ENCODE assay signal across 8 cellular contexts in the genomic region with DNA sequence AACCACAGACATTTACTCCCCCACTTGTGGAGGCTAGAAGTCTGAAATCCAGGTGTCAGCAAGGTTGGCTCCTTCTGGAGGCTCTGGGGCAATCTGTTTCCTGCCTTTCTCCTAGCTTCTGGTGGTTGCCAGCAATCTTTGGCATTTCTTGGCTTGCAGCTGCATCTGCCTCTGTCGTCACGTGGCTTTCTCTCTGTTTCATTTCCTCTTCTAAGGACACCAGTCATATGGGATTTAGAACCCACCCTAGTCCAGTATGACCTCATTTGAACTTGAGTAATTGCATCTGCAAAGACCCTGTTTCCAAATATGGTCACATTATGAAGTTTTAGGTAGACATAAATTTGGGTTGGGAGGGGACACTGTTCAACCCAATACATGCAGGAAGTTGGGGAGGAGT. TPM values are rescaled to one million over a fixed set of nuclear protein-coding genes. Genes with fewer than 3 reads are reported as not detected.
DNase-seq lines count a peak whose midpoint lies in the region; ATAC-seq, FAIRE-seq and TF ChIP-seq lines count a peak whose summit lies in the region.

No MANE protein-coding gene starts in this region.

- FAIRE-seq in GM12891 (lab: Jason Lieb, UNC) = peak; percentile 85

- no peaks in the 10 kb centered on the region for H3K9me3 Mint-ChIP-seq in chondrocyte (ENCODE audit: low read depth)

- H3K4me3 Mint-ChIP-seq in chondrocyte (ENCODE audit: unreplicated experiment) = no peak overlapping the region

- no peak overlapping the region for H3K4me3 ChIP-seq in KMS-11 (IDR thresholded peaks at IDR 0.05; ENCODE audit: insufficient read depth, low read depth, low read length)

- no peaks in the 10 kb centered on the region for H3K36me3 Mint-ChIP-seq in chondrocyte (ENCODE audit: low read depth)

- H3K4me1 Mint-ChIP-seq in chondrocyte (ENCODE audit: low read depth) = peaks cover 53% of the 10 kb centered on the region

- H3K79me2 ChIP-seq in KMS-11 (ENCODE audit: insufficient read depth, low read depth) = no peaks in the 10 kb centered on the region

- peak overlapping the region; percentile 11; the same call in 1 of the 2 replicates for H3K9ac ChIP-seq in KMS-11

- peak overlapping the region; percentile 65 for H3K4me2 ChIP-seq in KMS-11

- no peaks in the 10 kb centered on the region for H4K20me1 ChIP-seq in KMS-11 (ENCODE audit: insufficient read depth)

- TF ChIP-seq POLR2A in GM12891 (IDR thresholded peaks at IDR 0.05; ENCODE audit: low read depth, low read length) = no peak

- H3K36me3 ChIP-seq in KMS-11 (ENCODE audit: insufficient read depth) = no peaks in the 10 kb centered on the region

- no peaks in the 10 kb centered on the region for H3K27me3 Mint-ChIP-seq in chondrocyte (ENCODE audit: low read depth)

- peak overlapping the region; percentile 38; the same call in 1 of the 2 replicates for H2AFZ ChIP-seq in KMS-11 (ENCODE audit: low read depth)

- no peak for DNase-seq in GM12891 (ENCODE audit: insufficient read length, low spot score)
- DNase-seq in chondrocyte (ENCODE audit: low spot score) = no peak
- DNase-seq in myocyte (ENCODE audit: low read depth) = peak; percentile 58
- DNase-seq in GM19238 (ENCODE audit: insufficient read length, low spot score) = no peak
- no peak for DNase-seq in NCI-H1092 (lab: John Stamatoyannopoulos, UW)

- H3K27me3 ChIP-seq in KMS-11 (ENCODE audit: insufficient read depth, low read depth) = peaks cover under 1% of the 10 kb centered on the region; the same call in 1 of the 2 replicates

- H3K27ac Mint-ChIP-seq in chondrocyte (ENCODE audit: unreplicated experiment) = peak overlapping the region; percentile 97

- TF ChIP-seq CTCF in KMS-11 (conservative IDR thresholded peaks at IDR 0.05; ENCODE audit: low read depth, low read length) (no peak), chondrocyte (IDR thresholded peaks at IDR 0.05) (no peak)

- no peak for ATAC-seq in HG02884 (IDR thresholded peaks at IDR 0.05; ENCODE audit: unreplicated experiment)
- no peak for ATAC-seq in HG02970 (IDR thresholded peaks at IDR 0.05; ENCODE audit: low FRiP score, unreplicated experiment)

- peaks cover 85% of the 10 kb centered on the region for H3K4me1 ChIP-seq in KMS-11 (ENCODE audit: low read depth, poor library complexity, severe bottlenecking)

- H3K27ac ChIP-seq in KMS-11 = peak overlapping the region; percentile 73

TF ChIP-seq in GM12891, 5 proteins besides CTCF, POLR2A, EP300 and RAD21:
- no peak for TF ChIP-seq TAF1 (IDR thresholded peaks at IDR 0.05; ENCODE audit: low read depth, low read length)
- peak; percentile 98 for TF ChIP-seq SPI1 (IDR thresholded peaks at IDR 0.05; ENCODE audit: low read depth, low read length)
- TF ChIP-seq PAX5 (IDR thresholded peaks at IDR 0.05; ENCODE audit: insufficient read depth, low read length, severe bottlenecking) = no peak

RNA-seq across cellular contexts. Expression of a gene that starts 56.2 kb away (rescaled TPM):
- polyA plus RNA-seq in GM12891 (2012; ENCODE audit: low read depth, missing spikeins) = 0.32 TPM
- total RNA-seq in chondrocyte = 41.1 to 42.7 TPM (median 42.1 TPM) in 3 replicates
- 8.3 and 8.8 TPM in 2 replicates for total RNA-seq in myocyte
- 28.2 TPM for polyA plus RNA-seq in myocyte (2012)
